Comparison of ENCODE assay signal across 29 cellular contexts in the genomic region with DNA sequence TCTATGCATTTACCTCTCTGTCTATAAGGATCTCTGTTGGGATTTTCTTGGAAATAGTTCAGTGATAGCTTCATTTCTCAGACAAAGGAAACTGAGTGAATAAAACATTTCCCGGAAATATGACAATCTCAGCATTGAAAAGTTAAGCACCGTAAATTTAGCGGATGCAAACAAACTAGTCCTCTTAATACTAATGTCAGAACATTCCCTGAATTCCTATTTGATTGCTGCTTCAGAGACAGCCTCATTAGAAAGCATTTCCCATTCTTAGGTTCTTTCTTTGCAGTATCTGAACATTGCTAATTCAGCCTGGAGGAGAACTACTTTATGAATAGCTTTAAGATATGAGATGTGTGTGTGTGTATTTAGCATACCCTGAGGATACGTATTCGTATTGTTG.
"Had no signal": no experiment of that assay in that cellular context is flagged by ENCODE, and none has a peak within 500 bp of the region (broad histone marks: within the 10 kb centered on the region; RNA-seq: fewer than 3 reads in every experiment).

No MANE protein-coding gene starts in this region.

- H3K9me3 ChIP-seq: esophagus squamous epithelium, gastroesophageal sphincter had no signal

- H3K4me1 ChIP-seq: esophagus squamous epithelium had no signal

- H3K27me3 Mint-ChIP-seq: activated B cell treated with CpG ODN at 0.5 μM for 24 hours; activated CD8-positive, alpha-beta T cell treated with anti-CD3 and anti-CD28 coated beads for 36 hours; activated naive CD8-positive, alpha-beta T cell; activated T-helper 17 cell treated with anti-CD3 and anti-CD28 coated beads, Interleukin-2, amount 50 U/mL, for 72 hours had no signal

- H3K27ac ChIP-seq: brain microvascular endothelial cell, coronary artery, epithelial cell of prostate, esophagus squamous epithelium, gastroesophageal sphincter, WERI-Rb-1 had no signal

- H3K36me3 Mint-ChIP-seq: activated naive CD8-positive, alpha-beta T cell; T-cell had no signal

- H3K36me3 ChIP-seq: brain microvascular endothelial cell, esophagus squamous epithelium, gastroesophageal sphincter, WERI-Rb-1 had no signal

- H3K4me3 ChIP-seq: coronary artery, esophagus squamous epithelium, gastroesophageal sphincter had no signal

- H3K4me1 Mint-ChIP-seq: activated B cell treated with CpG ODN at 0.5 μM for 24 hours; activated T-helper 17 cell treated with anti-CD3 and anti-CD28 coated beads, Interleukin-2, amount 50 U/mL, for 72 hours; central memory CD8-positive, alpha-beta T cell; T-cell had no signal

- H3K4me3 Mint-ChIP-seq: activated B cell treated with CpG ODN at 0.5 μM for 24 hours; activated CD8-positive, alpha-beta T cell treated with anti-CD3 and anti-CD28 coated beads for 36 hours; activated naive CD8-positive, alpha-beta T cell; activated T-cell treated with anti-CD3 and anti-CD28 coated beads, Interleukin-2, amount 50 U/mL, for 4 hours; activated T-helper 17 cell treated with anti-CD3 and anti-CD28 coated beads, Interleukin-2, amount 50 U/mL, for 72 hours; central memory CD8-positive, alpha-beta T cell; dendritic cell treated with granulocyte-macrophage colony-stimulating factor and Interleukin-4, amounts not matched to agents 40 ng/mL and 50 ng/mL, for 4 days; effector memory CD8-positive, alpha-beta T cell; T-cell; T-helper 1 cell treated with Interleukin-12 subunit alpha and Interleukin-12 subunit beta and Interleukin-4 antibody, amounts not matched to agents 30 μg/mL and 1 μg/mL, for 36 hours had no signal

- H3K9me3 Mint-ChIP-seq: activated CD8-positive, alpha-beta T cell treated with anti-CD3 and anti-CD28 coated beads for 36 hours; activated T-cell treated with anti-CD3 and anti-CD28 coated beads, Interleukin-2, amount 50 U/mL, for 4 hours; activated T-helper 17 cell treated with anti-CD3 and anti-CD28 coated beads, Interleukin-2, amount 50 U/mL, for 72 hours; central memory CD8-positive, alpha-beta T cell; dendritic cell treated with granulocyte-macrophage colony-stimulating factor and Interleukin-4, amounts not matched to agents 40 ng/mL and 50 ng/mL, for 4 days; effector memory CD8-positive, alpha-beta T cell; T-cell; T-helper 1 cell treated with Interleukin-12 subunit alpha and Interleukin-12 subunit beta and Interleukin-4 antibody, amounts not matched to agents 30 μg/mL and 1 μg/mL, for 36 hours had no signal

- DNase-seq: activated B cell treated with CpG ODN at 0.5 μM for 24 hours; activated CD4-positive, alpha-beta T cell treated with anti-CD3 and anti-CD28 coated beads for 48 hours; activated CD4-positive, alpha-beta T cell treated with anti-CD3 and anti-CD28 coated beads, Interleukin-2, amount 50 U/mL, for 1 hour; activated CD4-positive, alpha-beta T cell treated with anti-CD3 and anti-CD28 coated beads, Interleukin-2, amount 50 U/mL, for 48 hours; activated CD8-positive, alpha-beta memory T cell treated with anti-CD3 and anti-CD28 coated beads for 24 hours; activated CD8-positive, alpha-beta T cell treated with anti-CD3 and anti-CD28 coated beads for 36 hours; activated effector memory CD4-positive, alpha-beta T cell treated with Interleukin-2 at 50 U/mL for 16 hours; activated gamma-delta T cell treated with Interleukin-2 at 50 U/mL for 16 hours; activated naive CD4-positive, alpha-beta T cell treated with anti-CD3 and anti-CD28 coated beads, Interleukin-2, amount 50 U/mL, for 16 hours; activated naive CD4-positive, alpha-beta T cell treated with Interleukin-2 at 50 U/mL for 16 hours; activated T-cell treated with anti-CD3 and anti-CD28 coated beads, Interleukin-2, amount 50 U/mL, for 4 hours; amniotic stem cell; anterior cingulate cortex; brain microvascular endothelial cell; effector CD4-positive, alpha-beta T cell; effector memory CD8-positive, alpha-beta T cell; esophagus squamous epithelium; foreskin melanocyte; T-cell; T1000; WERI-Rb-1 had no signal

- H3K27ac Mint-ChIP-seq: activated B cell treated with CpG ODN at 0.5 μM for 24 hours; activated CD8-positive, alpha-beta T cell treated with anti-CD3 and anti-CD28 coated beads for 36 hours; activated naive CD8-positive, alpha-beta T cell; activated T-helper 17 cell treated with anti-CD3 and anti-CD28 coated beads, Interleukin-2, amount 50 U/mL, for 72 hours; dendritic cell treated with granulocyte-macrophage colony-stimulating factor and Interleukin-4, amounts not matched to agents 40 ng/mL and 50 ng/mL, for 4 days; effector memory CD8-positive, alpha-beta T cell; T-cell; T-helper 1 cell treated with Interleukin-12 subunit alpha and Interleukin-12 subunit beta and Interleukin-4 antibody, amounts not matched to agents 30 μg/mL and 1 μg/mL, for 36 hours had no signal

- H3K27me3 ChIP-seq: brain microvascular endothelial cell, gastroesophageal sphincter had no signal
